In the genomic region with DNA sequence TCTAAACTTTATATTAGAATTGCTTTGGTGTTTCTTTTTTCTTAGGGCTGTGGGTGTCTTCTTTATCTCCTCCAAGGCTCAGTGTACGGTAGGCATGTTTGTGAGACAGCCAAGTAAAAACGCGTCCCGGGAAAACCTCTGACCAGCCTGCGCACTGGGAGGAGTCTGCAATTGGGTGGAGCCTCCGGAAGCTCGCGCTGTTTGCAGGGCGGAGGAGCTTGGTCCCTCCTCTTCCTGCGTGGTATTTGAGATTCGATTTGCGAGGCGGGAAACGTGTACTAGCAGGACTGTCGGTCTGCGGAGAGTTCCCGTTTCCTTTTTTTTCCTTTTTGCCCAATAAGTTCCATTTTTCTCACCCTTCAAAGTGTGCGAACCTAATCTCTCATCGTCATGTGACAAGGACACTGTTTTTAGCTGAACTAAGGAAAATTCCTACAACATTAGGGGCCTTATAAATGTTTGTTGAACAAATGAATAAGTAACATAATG, we compare ENCODE assay signal across 26 cellular contexts.
DNase-seq lines count a peak whose midpoint lies in the region; ATAC-seq and TF ChIP-seq lines count a peak whose summit lies in the region.
"Had no signal": no experiment of that assay in that cellular context is flagged by ENCODE, and none has a peak within 500 bp of the region (broad histone marks: within the 10 kb centered on the region; RNA-seq: fewer than 3 reads in every experiment).

No MANE protein-coding gene starts in this region.

- H3K18ac ChIP-seq in trophoblast cell (ENCODE audit: low read length), result no peak overlapping the region

- H3K27me3 Mint-ChIP-seq in activated T-helper 17 cell treated with anti-CD3 and anti-CD28 coated beads, Interleukin-2, amount 50 U/mL, for 72 hours, result no peaks in the 10 kb centered on the region
- H3K27me3 Mint-ChIP-seq in osteocyte (ENCODE audit: unreplicated experiment), result no peaks in the 10 kb centered on the region
- H3K27me3 Mint-ChIP-seq: CD4-positive, alpha-beta memory T cell had no signal

- ATAC-seq in SK-N-SH treated with all-trans-retinoic acid at 6 μM for 48 hours (peak; percentile 100), HG03039 (IDR thresholded peaks at IDR 0.05; ENCODE audit: unreplicated experiment) (no peak)
- ATAC-seq in activated T-helper 17 cell treated with anti-CD3 and anti-CD28 coated beads, Interleukin-2, amount 50 U/mL, for 72 hours (replicated peaks), result no peak

- H3K79me1 ChIP-seq in trophoblast cell (ENCODE audit: low read length), result no peaks in the 10 kb centered on the region

- H2AFZ ChIP-seq in trophoblast cell (ENCODE audit: insufficient read depth, low read length, poor library complexity), result no peak overlapping the region
- H2AFZ ChIP-seq: PC-9 had no signal

- H3K4me2 ChIP-seq in trophoblast cell (ENCODE audit: low read length), result no peak overlapping the region
- H3K4me2 ChIP-seq: PC-9 had no signal

- no peak overlapping the region for H3K27ac ChIP-seq in trophoblast cell (ENCODE audit: low read depth, low read length)
- H3K27ac ChIP-seq: PC-9, SJSA1 had no signal

- H4K12ac ChIP-seq in trophoblast cell (ENCODE audit: low read depth, low read length), result no peak overlapping the region

- H2BK120ac ChIP-seq in trophoblast cell (ENCODE audit: insufficient read depth, low read length, poor library complexity), result no peak overlapping the region

- no peaks in the 10 kb centered on the region for H3K36me3 Mint-ChIP-seq in activated T-helper 17 cell treated with anti-CD3 and anti-CD28 coated beads, Interleukin-2, amount 50 U/mL, for 72 hours (ENCODE audit: low read depth)
- H3K36me3 Mint-ChIP-seq in osteocyte (ENCODE audit: unreplicated experiment), result no peaks in the 10 kb centered on the region
- H3K36me3 Mint-ChIP-seq: CD4-positive, alpha-beta memory T cell had no signal

- H4K8ac ChIP-seq in trophoblast cell (ENCODE audit: low read depth, low read length), result no peak overlapping the region

- H3K27ac Mint-ChIP-seq in activated T-helper 17 cell treated with anti-CD3 and anti-CD28 coated beads, Interleukin-2, amount 50 U/mL, for 72 hours, result no peak overlapping the region
- H3K27ac Mint-ChIP-seq in osteocyte (ENCODE audit: unreplicated experiment), result no peak overlapping the region
- H3K27ac Mint-ChIP-seq: CD4-positive, alpha-beta memory T cell; H9 had no signal

- no peaks in the 10 kb centered on the region for H3K79me2 ChIP-seq in trophoblast cell (ENCODE audit: control insufficient read depth, insufficient read depth, low read length, poor library complexity)

- H2BK5ac ChIP-seq in trophoblast cell (ENCODE audit: low read depth, low read length, poor library complexity), result no peak overlapping the region

- TF ChIP-seq CTCF in osteocyte (IDR thresholded peaks at IDR 0.05), result no peak

- no peak overlapping the region for H3K4me3 Mint-ChIP-seq in activated T-helper 17 cell treated with anti-CD3 and anti-CD28 coated beads, Interleukin-2, amount 50 U/mL, for 72 hours
- H3K4me3 Mint-ChIP-seq in osteocyte (ENCODE audit: unreplicated experiment), result no peak overlapping the region
- H3K4me3 Mint-ChIP-seq: CD4-positive, alpha-beta memory T cell; H9 had no signal

- peak; percentile 30 for DNase-seq in COLO829 (ENCODE audit: low spot score)
- DNase-seq in HT1080 (ENCODE audit: low read depth), result peak; percentile 49
- peak; percentile 50 to 86 for DNase-seq in trophoblast cell
- DNase-seq in NCI-H748 (lab: John Stamatoyannopoulos, UW; ENCODE audit: unreplicated experiment), result no peak
- DNase-seq in osteocyte (ENCODE audit: extremely low spot score, unreplicated experiment), result no peak
- DNase-seq: C1 segment of cervical spinal cord; Calu3; CD4-positive, alpha-beta memory T cell; DMS153; DND-41; H9; Karpas-422; NCI-H1092 treated with DMSO at 0.1 percent for 48 hours; NCI-H1436 treated with DMSO at 0.1 percent for 48 hours; NCI-H187 treated with DMSO at 0.1 percent for 48 hours; NCI-H2107; NCI-H524 treated with DMSO at 0.1 percent for 48 hours; NCI-H82; NK-92 treated with Interleukin-12 subunit alpha and Interleukin-12 subunit beta, amount 100 ng/mL, for 24 hours; PC-9; Right ventricle myocardium superior; RPMI8226 had no signal

- no peaks in the 10 kb centered on the region for H3K4me1 Mint-ChIP-seq in activated T-helper 17 cell treated with anti-CD3 and anti-CD28 coated beads, Interleukin-2, amount 50 U/mL, for 72 hours
- no peaks in the 10 kb centered on the region for H3K4me1 Mint-ChIP-seq in osteocyte (ENCODE audit: unreplicated experiment)
- H3K4me1 Mint-ChIP-seq: CD4-positive, alpha-beta memory T cell had no signal

- H3K4ac ChIP-seq in trophoblast cell (ENCODE audit: low read depth, low read length), result no peak overlapping the region

- no peak overlapping the region for H3K9ac ChIP-seq in trophoblast cell (ENCODE audit: low read length)

- no peak overlapping the region for H2BK12ac ChIP-seq in trophoblast cell (ENCODE audit: low read length)

- no peaks in the 10 kb centered on the region for H3K36me3 ChIP-seq in trophoblast cell (ENCODE audit: control insufficient read depth in 1 of 2, insufficient read depth in 2 of 2, low read length in 2 of 2)
- H3K36me3 ChIP-seq: SJSA1 had no signal

- peaks cover 4% of the 10 kb centered on the region for H3K9me3 Mint-ChIP-seq in activated T-helper 17 cell treated with anti-CD3 and anti-CD28 coated beads, Interleukin-2, amount 50 U/mL, for 72 hours
- H3K9me3 Mint-ChIP-seq in osteocyte (ENCODE audit: unreplicated experiment), result peaks cover 16% of the 10 kb centered on the region

- H3K14ac ChIP-seq in trophoblast cell (ENCODE audit: low read length), result no peak overlapping the region

- no peaks in the 10 kb centered on the region for H3K9me3 ChIP-seq in trophoblast cell (ENCODE audit: insufficient read depth, low read depth, low read length)
- H3K9me3 ChIP-seq: SJSA1 had no signal

- no peak overlapping the region for H4K91ac ChIP-seq in trophoblast cell (ENCODE audit: low read depth, low read length)

- no peaks in the 10 kb centered on the region for H3K27me3 ChIP-seq in trophoblast cell (ENCODE audit: insufficient read depth, low read length)
- H3K27me3 ChIP-seq: SJSA1 had no signal

- WGBS in trophoblast cell (ENCODE audit: extremely low coverage, insufficient coverage, insufficient read length), result no CpG with 5 or more reads among the region's 19 CpGs

- H3K4me3 ChIP-seq in trophoblast cell (ENCODE audit: low read depth, low read length), result no peak overlapping the region
- H3K4me3 ChIP-seq: PC-9, SJSA1 had no signal

- peaks cover 0 to 3% of the 10 kb centered on the region in 2 experiments for H3K4me1 ChIP-seq in trophoblast cell (ENCODE audit: control insufficient read depth in 1 of 2, insufficient read depth in 2 of 2, low read length in 2 of 2)
- H3K4me1 ChIP-seq: SJSA1 had no signal

- H2AK5ac ChIP-seq in trophoblast cell (ENCODE audit: low read length), result no peak overlapping the region

- no peak overlapping the region for H3K23ac ChIP-seq in trophoblast cell (ENCODE audit: low read length)

TF ChIP-seq in SK-N-SH treated with all-trans-retinoic acid at 6 μM for 48 hours, 23 proteins besides CTCF, POLR2A, EP300 and RAD21 (continues in another document):
- TF ChIP-seq, protein P1, sequence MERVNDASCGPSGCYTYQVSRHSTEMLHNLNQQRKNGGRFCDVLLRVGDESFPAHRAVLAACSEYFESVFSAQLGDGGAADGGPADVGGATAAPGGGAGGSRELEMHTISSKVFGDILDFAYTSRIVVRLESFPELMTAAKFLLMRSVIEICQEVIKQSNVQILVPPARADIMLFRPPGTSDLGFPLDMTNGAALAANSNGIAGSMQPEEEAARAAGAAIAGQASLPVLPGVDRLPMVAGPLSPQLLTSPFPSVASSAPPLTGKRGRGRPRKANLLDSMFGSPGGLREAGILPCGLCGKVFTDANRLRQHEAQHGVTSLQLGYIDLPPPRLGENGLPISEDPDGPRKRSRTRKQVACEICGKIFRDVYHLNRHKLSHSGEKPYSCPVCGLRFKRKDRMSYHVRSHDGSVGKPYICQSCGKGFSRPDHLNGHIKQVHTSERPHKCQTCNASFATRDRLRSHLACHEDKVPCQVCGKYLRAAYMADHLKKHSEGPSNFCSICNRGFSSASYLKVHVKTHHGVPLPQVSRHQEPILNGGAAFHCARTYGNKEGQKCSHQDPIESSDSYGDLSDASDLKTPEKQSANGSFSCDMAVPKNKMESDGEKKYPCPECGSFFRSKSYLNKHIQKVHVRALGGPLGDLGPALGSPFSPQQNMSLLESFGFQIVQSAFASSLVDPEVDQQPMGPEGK (CRISPR knock-in tag; IDR thresholded peaks at IDR 0.05; ENCODE audit: borderline replicate concordance), result no peak
- TF ChIP-seq OSR1 (CRISPR knock-in tag; IDR thresholded peaks at IDR 0.05) (no peak), ZNF565 (CRISPR knock-in tag; conservative IDR thresholded peaks at IDR 0.05; ENCODE audit: low read depth) (no peak)
- TF ChIP-seq, protein P2, sequence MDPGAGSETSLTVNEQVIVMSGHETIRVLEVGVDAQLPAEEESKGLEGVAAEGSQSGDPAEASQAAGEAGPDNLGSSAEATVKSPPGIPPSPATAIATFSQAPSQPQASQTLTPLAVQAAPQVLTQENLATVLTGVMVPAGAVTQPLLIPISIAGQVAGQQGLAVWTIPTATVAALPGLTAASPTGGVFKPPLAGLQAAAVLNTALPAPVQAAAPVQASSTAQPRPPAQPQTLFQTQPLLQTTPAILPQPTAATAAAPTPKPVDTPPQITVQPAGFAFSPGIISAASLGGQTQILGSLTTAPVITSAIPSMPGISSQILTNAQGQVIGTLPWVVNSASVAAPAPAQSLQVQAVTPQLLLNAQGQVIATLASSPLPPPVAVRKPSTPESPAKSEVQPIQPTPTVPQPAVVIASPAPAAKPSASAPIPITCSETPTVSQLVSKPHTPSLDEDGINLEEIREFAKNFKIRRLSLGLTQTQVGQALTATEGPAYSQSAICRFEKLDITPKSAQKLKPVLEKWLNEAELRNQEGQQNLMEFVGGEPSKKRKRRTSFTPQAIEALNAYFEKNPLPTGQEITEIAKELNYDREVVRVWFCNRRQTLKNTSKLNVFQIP (CRISPR knock-in tag; IDR thresholded peaks at IDR 0.05; ENCODE audit: borderline replicate concordance, low read depth), result no peak
- TF ChIP-seq, protein P3, sequence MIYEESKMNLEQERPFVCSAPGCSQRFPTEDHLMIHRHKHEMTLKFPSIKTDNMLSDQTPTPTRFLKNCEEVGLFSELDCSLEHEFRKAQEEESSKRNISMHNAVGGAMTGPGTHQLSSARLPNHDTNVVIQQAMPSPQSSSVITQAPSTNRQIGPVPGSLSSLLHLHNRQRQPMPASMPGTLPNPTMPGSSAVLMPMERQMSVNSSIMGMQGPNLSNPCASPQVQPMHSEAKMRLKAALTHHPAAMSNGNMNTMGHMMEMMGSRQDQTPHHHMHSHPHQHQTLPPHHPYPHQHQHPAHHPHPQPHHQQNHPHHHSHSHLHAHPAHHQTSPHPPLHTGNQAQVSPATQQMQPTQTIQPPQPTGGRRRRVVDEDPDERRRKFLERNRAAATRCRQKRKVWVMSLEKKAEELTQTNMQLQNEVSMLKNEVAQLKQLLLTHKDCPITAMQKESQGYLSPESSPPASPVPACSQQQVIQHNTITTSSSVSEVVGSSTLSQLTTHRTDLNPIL (CRISPR knock-in tag; IDR thresholded peaks at IDR 0.05; ENCODE audit: low read depth), result no peak

Comparison
In these comparisons a context has a peak if more than half of its experiments do, and no peak if none do; other contexts are left out.
1. DNase-seq: peak in COLO829 (single experiment), HT1080 (single experiment) and trophoblast cell (2 of 2); none in NCI-H748 (single experiment) and osteocyte (single experiment).